Comparison of ENCODE assay signal across 21 cellular contexts in genomic region chr2:128310761-128311160, GRCh38. TPM values are rescaled to one million over a fixed set of nuclear protein-coding genes. Genes with fewer than 3 reads are reported as not detected.
A peak's percentile ranks its signal among the peaks of the same experiment; 100 is the strongest.
DNase-seq lines count a peak whose midpoint lies in the region; ATAC-seq and TF ChIP-seq lines count a peak whose summit lies in the region.
"Had no signal": no experiment of that assay in that cellular context is flagged by ENCODE, and none has a peak within 500 bp of the region (broad histone marks: within the 10 kb centered on the region; RNA-seq: fewer than 3 reads in every experiment).

No MANE protein-coding gene starts in this region.

- no peak for TF ChIP-seq POLR2A in esophagus muscularis mucosa (IDR thresholded peaks at IDR 0.05; ENCODE audit: low read depth)

- H3K4me1 ChIP-seq in HEK293 (ENCODE audit: control insufficient read depth, insufficient read depth, low read length): peaks cover 17% of the 10 kb centered on the region
- H3K4me1 ChIP-seq in esophagus muscularis mucosa: peaks cover 60 to 93% (median 82%) of the 10 kb centered on the region in 4 donors

- ATAC-seq in GM19328 (IDR thresholded peaks at IDR 0.05; ENCODE audit: unreplicated experiment): no peak
- ATAC-seq: HCT116 had no signal

- H3K9me3 ChIP-seq in HEK293 (ENCODE audit: control insufficient read depth, insufficient read depth, low read depth, low read length) (no peaks in the 10 kb centered on the region), esophagus muscularis mucosa (no peaks in the 10 kb centered on the region)
- H3K9me3 ChIP-seq: SJCRH30 had no signal

- TF ChIP-seq CTCF in HEK293 (tag by site-specific recombination; IDR thresholded peaks at IDR 0.05) (no peak), esophagus muscularis mucosa (IDR thresholded peaks at IDR 0.05) (no peak)

- DNase-seq in DMS53 (lab: John Stamatoyannopoulos, UW): peak; percentile 24
- no peak for DNase-seq in DMS53 treated with DMSO at 0.1 percent for 48 hours (lab: John Stamatoyannopoulos, UW; ENCODE audit: unreplicated experiment)
- DNase-seq in islet precursor cell: peak; percentile 44
- DNase-seq in posterior vena cava (ENCODE audit: low spot score): peak; percentile 76
- DNase-seq in esophagus muscularis mucosa (ENCODE audit: extremely low spot score): no peak
- no peak for DNase-seq in EL
- DNase-seq: activated naive CD4-positive, alpha-beta T cell treated with Interleukin-2 at 50 U/mL for 16 hours; COR-L47; GDM1; midbrain; NCI-H1105 treated with DMSO at 0.1 percent for 48 hours; NCI-H2171; NCI-H748 treated with DMSO at 0.1 percent for 48 hours; occipital lobe; stimulated activated CD4-positive, alpha-beta T cell treated with anti-CD3 and anti-CD28 coated beads, Interleukin-4, amount 100 ng/mL, for 1 hour; T-helper 9 cell had no signal

- 77% methylated on average over 4 of the region's 4 CpGs for WGBS in esophagus muscularis mucosa

- CTCF ChIA-PET in HEK293 (lab: Yijun Ruan, JAX): no interaction called here

- POLR2A ChIA-PET in HEK293 (lab: Yijun Ruan, JAX): no interaction called here

- no peaks in the 10 kb centered on the region for H3K27me3 ChIP-seq in esophagus muscularis mucosa
- H3K27me3 ChIP-seq: SJCRH30 had no signal

- no peak for TF ChIP-seq EP300 in esophagus muscularis mucosa (IDR thresholded peaks at IDR 0.05)

- intact Hi-C loops in posterior vena cava (cut with DNase I): loop anchor here in 1 of 2 donors (10.0 kb wide), 1 partner anchor 214 kb away; no protein-coding TSS in a partner anchor
- intact Hi-C loops in esophagus muscularis mucosa (cut with DNase I): no loop called here

- H3K36me3 ChIP-seq in HEK293 (ENCODE audit: control insufficient read depth in 2 of 2, insufficient read depth in 1 of 2, low read length in 2 of 2) (peaks cover 0 to 46% of the 10 kb centered on the region in 2 experiments; a peak in 1 of 3 replicates), esophagus muscularis mucosa (peaks cover 0 to 11% (median 5%) of the 10 kb centered on the region in 4 donors)
- H3K36me3 ChIP-seq: SJCRH30 had no signal

- no peak overlapping the region for H3K4me3 ChIP-seq in HEK293 (ENCODE audit: low read depth, low read length)
- no peak overlapping the region for H3K4me3 ChIP-seq in esophagus muscularis mucosa
- H3K4me3 ChIP-seq: SJCRH30 had no signal

- H3K27ac ChIP-seq in HEK293 (ENCODE audit: extremely low read depth, low read depth, low read length) (no peak overlapping the region), esophagus muscularis mucosa (replicated peaks in 1 of 4) (no peak overlapping the region)
- H3K27ac ChIP-seq: 22Rv1 had no signal

TF ChIP-seq in HEK293, 187 proteins besides CTCF, POLR2A, EP300 and RAD21:
- TF ChIP-seq EGR2 (tag by site-specific recombination; IDR thresholded peaks at IDR 0.05; ENCODE audit: low read depth) (peak; percentile 66; the same call in 1 of the 2 replicates), ZNF311 (tag by site-specific recombination; IDR thresholded peaks at IDR 0.05; ENCODE audit: borderline replicate concordance) (no peak), ZFHX2 (tag by site-specific recombination; conservative IDR thresholded peaks at IDR 0.05) (peak; percentile 80), ZNF768 (tag by site-specific recombination; IDR thresholded peaks at IDR 0.05) (no peak), ZNF660 (tag by site-specific recombination; IDR thresholded peaks at IDR 0.05) (no peak), ZNF121 (tag by site-specific recombination; IDR thresholded peaks at IDR 0.05) (no peak), ZNF280C (tag by site-specific recombination; IDR thresholded peaks at IDR 0.05) (no peak)

RNA-seq across cellular contexts. Expression of gene HS6ST1, which starts 7.9 kb away (rescaled TPM):
- total RNA-seq in posterior vena cava: 10 to 100 TPM; 16.9 to 22.4 TPM
- total RNA-seq in esophagus muscularis mucosa: 10 to 100 TPM; 17.4 to 62.2 (median 38.5) TPM

Comparison
In these comparisons a context has a peak if more than half of its experiments do, and no peak if none do; other contexts are left out.
1. DNase-seq: peak in DMS53 (single experiment), islet precursor cell (single experiment) and posterior vena cava (single experiment); none in DMS53 treated with DMSO at 0.1 percent for 48 hours (single experiment), esophagus muscularis mucosa (single experiment) and EL (single experiment).